Comparison of ENCODE assay signal across 30 cellular contexts in genomic region chr17:35003778-35004177, GRCh38. TPM values are rescaled to one million over a fixed set of nuclear protein-coding genes. Genes with fewer than 3 reads are reported as not detected.
DNase-seq lines count a peak whose midpoint lies in the region; ATAC-seq, FAIRE-seq and TF ChIP-seq lines count a peak whose summit lies in the region.
"Had no signal": no experiment of that assay in that cellular context is flagged by ENCODE, and none has a peak within 500 bp of the region (broad histone marks: within the 10 kb centered on the region; RNA-seq: fewer than 3 reads in every experiment).

No MANE protein-coding gene starts in this region.

- no peaks in the 10 kb centered on the region for H3K27me3 ChIP-seq in naive thymus-derived CD4-positive, alpha-beta T cell (ENCODE audit: control insufficient read depth in 2 of 2, insufficient read depth in 2 of 2, low read length in 2 of 2)
- H3K27me3 ChIP-seq: brain microvascular endothelial cell, gastrocnemius medialis, hepatocyte, neural progenitor cell, right lobe of liver, testis had no signal

- H3K4me3 ChIP-seq in naive thymus-derived CD4-positive, alpha-beta T cell (ENCODE audit: low read length) = no peak overlapping the region
- H3K4me3 ChIP-seq in kidney (ENCODE audit: low read length in 2 of 2) = no peak overlapping the region
- H3K4me3 ChIP-seq: gastrocnemius medialis, hepatocyte, K562, mucosa of descending colon, neural progenitor cell, right lobe of liver, testis had no signal

- peaks cover 0 to 61% (median 14%) of the 10 kb centered on the region in 3 experiments for H3K36me3 ChIP-seq in naive thymus-derived CD4-positive, alpha-beta T cell (ENCODE audit: control insufficient read depth in 2 of 3, insufficient read depth in 3 of 3, low read length in 3 of 3)
- H3K36me3 ChIP-seq in kidney (ENCODE audit: control insufficient read depth in 1 of 2, insufficient read depth in 2 of 2, low read length in 2 of 2) = peaks cover 20 to 28% of the 10 kb centered on the region in 2 donors
- H3K36me3 ChIP-seq: neural progenitor cell had no signal

- H3K27ac Mint-ChIP-seq in activated CD4-positive, alpha-beta memory T cell treated with anti-CD3 and anti-CD28 coated beads for 36 hours = peak overlapping the region; percentile 56
- no peak overlapping the region for H3K27ac Mint-ChIP-seq in activated CD4-positive, alpha-beta memory T cell treated with anti-CD3 and anti-CD28 coated beads, Interleukin-2, amount 10 ng/mL, durations not matched to agents 7 days and 5 days
- H3K27ac Mint-ChIP-seq in activated T-helper 17 cell treated with anti-CD3 and anti-CD28 coated beads, Interleukin-2, amount 50 U/mL, for 72 hours = peak overlapping the region; percentile 36
- H3K27ac Mint-ChIP-seq in naive thymus-derived CD4-positive, alpha-beta T cell = peak overlapping the region in 8 of 9 donors; percentile 13 to 83 (median 49)
- peak overlapping the region; percentile 74 for H3K27ac Mint-ChIP-seq in stimulated activated effector memory CD8-positive, alpha-beta T cell treated with anti-CD3 and anti-CD28 coated beads, Interleukin-12 subunit alpha, Interleukin-12 subunit beta, amount 100 ng/mL, for 72 hours
- H3K27ac Mint-ChIP-seq: activated CD4-positive, alpha-beta T cell treated with anti-CD3 and anti-CD28 coated beads, Interleukin-2, amount 10 ng/mL, durations not matched to agents 24 days and 14 days; neural progenitor cell had no signal

- CTCF ChIA-PET in activated CD4-positive, alpha-beta memory T cell treated with anti-CD3 and anti-CD28 coated beads for 36 hours (lab: Charles Lee) = no interaction called here
- CTCF ChIA-PET in activated CD4-positive, alpha-beta memory T cell treated with anti-CD3 and anti-CD28 coated beads, Interleukin-2, amount 10 ng/mL, durations not matched to agents 7 days and 5 days (lab: Charles Lee) = interaction anchor here (0.6 kb wide), 1 partner anchor 112 kb away, joined by 3 read pairs; no protein-coding TSS in a partner anchor
- CTCF ChIA-PET in naive thymus-derived CD4-positive, alpha-beta T cell (lab: Charles Lee) = no interaction called here

- no peak for TF ChIP-seq CTCF in kidney (IDR thresholded peaks at IDR 0.05; ENCODE audit: borderline replicate concordance, extremely low read depth, insufficient read depth)

- H3K4me1 Mint-ChIP-seq in activated CD4-positive, alpha-beta memory T cell treated with anti-CD3 and anti-CD28 coated beads for 36 hours (ENCODE audit: low read depth) = no peaks in the 10 kb centered on the region
- no peaks in the 10 kb centered on the region for H3K4me1 Mint-ChIP-seq in activated CD4-positive, alpha-beta memory T cell treated with anti-CD3 and anti-CD28 coated beads, Interleukin-2, amount 10 ng/mL, durations not matched to agents 7 days and 5 days
- no peaks in the 10 kb centered on the region for H3K4me1 Mint-ChIP-seq in activated T-helper 17 cell treated with anti-CD3 and anti-CD28 coated beads, Interleukin-2, amount 50 U/mL, for 72 hours
- peaks cover 0 to 9% (median 5%) of the 10 kb centered on the region in 7 donors for H3K4me1 Mint-ChIP-seq in naive thymus-derived CD4-positive, alpha-beta T cell
- no peaks in the 10 kb centered on the region for H3K4me1 Mint-ChIP-seq in stimulated activated effector memory CD8-positive, alpha-beta T cell treated with anti-CD3 and anti-CD28 coated beads, Interleukin-12 subunit alpha, Interleukin-12 subunit beta, amount 100 ng/mL, for 72 hours
- H3K4me1 Mint-ChIP-seq: neural progenitor cell had no signal

- H3K36me3 Mint-ChIP-seq in activated CD4-positive, alpha-beta memory T cell treated with anti-CD3 and anti-CD28 coated beads for 36 hours = peaks cover 43% of the 10 kb centered on the region
- H3K36me3 Mint-ChIP-seq in activated CD4-positive, alpha-beta memory T cell treated with anti-CD3 and anti-CD28 coated beads, Interleukin-2, amount 10 ng/mL, durations not matched to agents 7 days and 5 days (ENCODE audit: low read depth) = peaks cover 42% of the 10 kb centered on the region
- H3K36me3 Mint-ChIP-seq in activated T-helper 17 cell treated with anti-CD3 and anti-CD28 coated beads, Interleukin-2, amount 50 U/mL, for 72 hours (ENCODE audit: low read depth) = peaks cover 96% of the 10 kb centered on the region
- peaks cover 0 to 48% (median 5%) of the 10 kb centered on the region in 5 donors for H3K36me3 Mint-ChIP-seq in naive thymus-derived CD4-positive, alpha-beta T cell
- peaks cover 92% of the 10 kb centered on the region for H3K36me3 Mint-ChIP-seq in stimulated activated effector memory CD8-positive, alpha-beta T cell treated with anti-CD3 and anti-CD28 coated beads, Interleukin-12 subunit alpha, Interleukin-12 subunit beta, amount 100 ng/mL, for 72 hours

- POLR2A ChIA-PET in activated CD4-positive, alpha-beta memory T cell treated with anti-CD3 and anti-CD28 coated beads for 36 hours (lab: Charles Lee) = no interaction called here
- POLR2A ChIA-PET in activated CD4-positive, alpha-beta memory T cell treated with anti-CD3 and anti-CD28 coated beads, Interleukin-2, amount 10 ng/mL, durations not matched to agents 7 days and 5 days (lab: Charles Lee) = interaction anchor here (0.5 to 1.1 kb wide), 2 partner anchors 43 to 86 kb away, joined by 3 to 4 read pairs; no protein-coding TSS in a partner anchor
- POLR2A ChIA-PET in naive thymus-derived CD4-positive, alpha-beta T cell (lab: Charles Lee) = interaction anchor here (1.8 to 2.5 kb wide), 2 partner anchors 12 to 65 kb away, joined by 4 to 8 read pairs; no protein-coding TSS in a partner anchor

- no peaks in the 10 kb centered on the region for H3K4me1 ChIP-seq in naive thymus-derived CD4-positive, alpha-beta T cell (ENCODE audit: control insufficient read depth in 2 of 2, insufficient read depth in 2 of 2, low read length in 2 of 2)
- no peaks in the 10 kb centered on the region for H3K4me1 ChIP-seq in kidney (ENCODE audit: control insufficient read depth in 1 of 2, insufficient read depth in 1 of 2, low read depth in 1 of 2, low read length in 2 of 2)
- H3K4me1 ChIP-seq: gastrocnemius medialis, neural progenitor cell, right lobe of liver had no signal

- H3K4me3 Mint-ChIP-seq in activated CD4-positive, alpha-beta memory T cell treated with anti-CD3 and anti-CD28 coated beads for 36 hours = no peak overlapping the region
- H3K4me3 Mint-ChIP-seq in activated CD4-positive, alpha-beta memory T cell treated with anti-CD3 and anti-CD28 coated beads, Interleukin-2, amount 10 ng/mL, durations not matched to agents 7 days and 5 days = no peak overlapping the region
- no peak overlapping the region for H3K4me3 Mint-ChIP-seq in activated T-helper 17 cell treated with anti-CD3 and anti-CD28 coated beads, Interleukin-2, amount 50 U/mL, for 72 hours
- H3K4me3 Mint-ChIP-seq in naive thymus-derived CD4-positive, alpha-beta T cell = no peak overlapping the region
- no peak overlapping the region for H3K4me3 Mint-ChIP-seq in stimulated activated effector memory CD8-positive, alpha-beta T cell treated with anti-CD3 and anti-CD28 coated beads, Interleukin-12 subunit alpha, Interleukin-12 subunit beta, amount 100 ng/mL, for 72 hours
- H3K4me3 Mint-ChIP-seq: activated CD4-positive, alpha-beta T cell treated with anti-CD3 and anti-CD28 coated beads, Interleukin-2, amount 10 ng/mL, durations not matched to agents 24 days and 14 days; neural progenitor cell had no signal

- DNase-seq in activated CD4-positive, alpha-beta memory T cell treated with anti-CD3 and anti-CD28 coated beads for 36 hours = no peak
- DNase-seq in activated CD4-positive, alpha-beta memory T cell treated with anti-CD3 and anti-CD28 coated beads, Interleukin-2, amount 10 ng/mL, durations not matched to agents 7 days and 5 days = no peak
- DNase-seq in naive thymus-derived CD4-positive, alpha-beta T cell = no peak
- DNase-seq in stimulated activated effector memory CD8-positive, alpha-beta T cell treated with anti-CD3 and anti-CD28 coated beads, Interleukin-12 subunit alpha, Interleukin-12 subunit beta, amount 100 ng/mL, for 72 hours (ENCODE audit: low spot score in 2 of 2) = no peak
- DNase-seq in kidney = no peak
- no peak for DNase-seq in GM19240 (ENCODE audit: insufficient read length, low spot score)
- no peak for DNase-seq in NCI-H510A treated with DMSO at 0.1 percent for 48 hours (lab: John Stamatoyannopoulos, UW)
- DNase-seq: 8988T; activated CD4-positive, alpha-beta T cell treated with anti-CD3 and anti-CD28 coated beads, Interleukin-2, amount 10 ng/mL, durations not matched to agents 24 days and 14 days; activated naive CD4-positive, alpha-beta T cell treated with anti-CD3 and anti-CD28 coated beads, Interleukin-2, amount 50 U/mL, for 16 hours; amniotic stem cell; brain microvascular endothelial cell; cerebellar nuclear complex; dermis blood vessel endothelial cell; DMS79; gastrocnemius medialis; GOT3; mucosa of descending colon; NCI-H1048; NCI-H446; right lobe of liver; SIG-M5; stimulated activated CD4-positive, alpha-beta T cell treated with anti-CD3 and anti-CD28 coated beads, Interleukin-4, amount 100 ng/mL, for 4 hours; T-helper 9 cell; testis had no signal

- intact Hi-C loops in activated CD4-positive, alpha-beta memory T cell treated with anti-CD3 and anti-CD28 coated beads for 36 hours (cut with micrococcal nuclease) = no loop called here
- intact Hi-C loops in naive thymus-derived CD4-positive, alpha-beta T cell (cut with micrococcal nuclease) = no loop called here
- intact Hi-C loops in kidney (cut with DNase I) = no loop called here

- H3K9me3 Mint-ChIP-seq in activated CD4-positive, alpha-beta memory T cell treated with anti-CD3 and anti-CD28 coated beads for 36 hours = no peaks in the 10 kb centered on the region
- H3K9me3 Mint-ChIP-seq in activated CD4-positive, alpha-beta memory T cell treated with anti-CD3 and anti-CD28 coated beads, Interleukin-2, amount 10 ng/mL, durations not matched to agents 7 days and 5 days = no peaks in the 10 kb centered on the region
- H3K9me3 Mint-ChIP-seq in activated T-helper 17 cell treated with anti-CD3 and anti-CD28 coated beads, Interleukin-2, amount 50 U/mL, for 72 hours = no peaks in the 10 kb centered on the region
- H3K9me3 Mint-ChIP-seq in naive thymus-derived CD4-positive, alpha-beta T cell = no peaks in the 10 kb centered on the region
- H3K9me3 Mint-ChIP-seq in stimulated activated effector memory CD8-positive, alpha-beta T cell treated with anti-CD3 and anti-CD28 coated beads, Interleukin-12 subunit alpha, Interleukin-12 subunit beta, amount 100 ng/mL, for 72 hours = no peaks in the 10 kb centered on the region
- H3K9me3 Mint-ChIP-seq: activated CD4-positive, alpha-beta T cell treated with anti-CD3 and anti-CD28 coated beads, Interleukin-2, amount 10 ng/mL, durations not matched to agents 24 days and 14 days; neural progenitor cell had no signal

- no peaks in the 10 kb centered on the region for H3K9me3 ChIP-seq in naive thymus-derived CD4-positive, alpha-beta T cell (ENCODE audit: control insufficient read depth in 2 of 3, low read length in 3 of 3)
- H3K9me3 ChIP-seq in kidney (ENCODE audit: control insufficient read depth in 1 of 2, low read length in 2 of 2) = no peaks in the 10 kb centered on the region
- H3K9me3 ChIP-seq: gastrocnemius medialis, mucosa of descending colon, right lobe of liver, testis had no signal

- no peak overlapping the region for H3K27ac ChIP-seq in naive thymus-derived CD4-positive, alpha-beta T cell (ENCODE audit: low read depth, low read length)
- no peak overlapping the region for H3K27ac ChIP-seq in kidney (ENCODE audit: low read depth in 2 of 2, low read length in 2 of 2)
- H3K27ac ChIP-seq: brain microvascular endothelial cell, gastrocnemius medialis, hepatocyte, neural progenitor cell, right lobe of liver had no signal

- no peaks in the 10 kb centered on the region for H3K27me3 Mint-ChIP-seq in activated CD4-positive, alpha-beta memory T cell treated with anti-CD3 and anti-CD28 coated beads for 36 hours
- H3K27me3 Mint-ChIP-seq in activated CD4-positive, alpha-beta memory T cell treated with anti-CD3 and anti-CD28 coated beads, Interleukin-2, amount 10 ng/mL, durations not matched to agents 7 days and 5 days = no peaks in the 10 kb centered on the region
- H3K27me3 Mint-ChIP-seq in activated T-helper 17 cell treated with anti-CD3 and anti-CD28 coated beads, Interleukin-2, amount 50 U/mL, for 72 hours = no peaks in the 10 kb centered on the region
- H3K27me3 Mint-ChIP-seq in naive thymus-derived CD4-positive, alpha-beta T cell = no peaks in the 10 kb centered on the region
- H3K27me3 Mint-ChIP-seq: activated CD4-positive, alpha-beta T cell treated with anti-CD3 and anti-CD28 coated beads, Interleukin-2, amount 10 ng/mL, durations not matched to agents 24 days and 14 days had no signal

- H3K9ac ChIP-seq in kidney (ENCODE audit: low read length in 2 of 2) = no peak overlapping the region
- H3K9ac ChIP-seq: neural progenitor cell had no signal

- FAIRE-seq in kidney (lab: Jason Lieb, UNC) = no peak
- FAIRE-seq: G401.6, K562 had no signal

- no peak for ATAC-seq in activated T-helper 17 cell treated with anti-CD3 and anti-CD28 coated beads, Interleukin-2, amount 50 U/mL, for 72 hours (replicated peaks)
- no peak for ATAC-seq in naive thymus-derived CD4-positive, alpha-beta T cell
- no peak for ATAC-seq in stimulated activated effector memory CD8-positive, alpha-beta T cell treated with anti-CD3 and anti-CD28 coated beads, Interleukin-12 subunit alpha, Interleukin-12 subunit beta, amount 100 ng/mL, for 72 hours
- ATAC-seq: gastrocnemius medialis, K562, mucosa of descending colon had no signal

RNA-seq across cellular contexts. Expression of gene LIG3, which starts 23.5 kb away (rescaled TPM):
- 10 to 100 TPM; 48.3 to 48.7 TPM for total RNA-seq in activated CD4-positive, alpha-beta memory T cell treated with anti-CD3 and anti-CD28 coated beads for 36 hours
- 10 to 100 TPM; 35.0 to 38.3 TPM for total RNA-seq in activated CD4-positive, alpha-beta memory T cell treated with anti-CD3 and anti-CD28 coated beads, Interleukin-2, amount 10 ng/mL, durations not matched to agents 7 days and 5 days
- 10 to 100 TPM; 52.9 to 54.3 TPM for total RNA-seq in activated T-helper 17 cell treated with anti-CD3 and anti-CD28 coated beads, Interleukin-2, amount 50 U/mL, for 72 hours
- 10 to 100 TPM; 50.2 to 60.3 (median 52.0) TPM for total RNA-seq in naive thymus-derived CD4-positive, alpha-beta T cell
- 10 to 100 TPM; 14.4 to 15.0 TPM for polyA plus RNA-seq in naive thymus-derived CD4-positive, alpha-beta T cell
- total RNA-seq in kidney = 34.1 TPM
- 7.6 TPM for polyA plus RNA-seq in kidney (ENCODE audit: insufficient read depth, low read depth, low replicate concordance)

RNA-seq across cellular contexts. Expression of gene ZNF830, which starts 42.4 kb away (rescaled TPM):
- total RNA-seq in activated CD4-positive, alpha-beta memory T cell treated with anti-CD3 and anti-CD28 coated beads for 36 hours = 10 to 100 TPM; 19.5 to 20.7 TPM
- 10 to 100 TPM; 25.2 to 25.4 TPM for total RNA-seq in activated CD4-positive, alpha-beta memory T cell treated with anti-CD3 and anti-CD28 coated beads, Interleukin-2, amount 10 ng/mL, durations not matched to agents 7 days and 5 days
- 10 to 100 TPM; 20.1 to 23.2 TPM for total RNA-seq in activated T-helper 17 cell treated with anti-CD3 and anti-CD28 coated beads, Interleukin-2, amount 50 U/mL, for 72 hours
- total RNA-seq in naive thymus-derived CD4-positive, alpha-beta T cell = 10 to 100 TPM; 26.9 to 47.3 (median 44.9) TPM
- 10 to 100 TPM; 20.6 to 30.1 TPM for polyA plus RNA-seq in naive thymus-derived CD4-positive, alpha-beta T cell
- 16.8 TPM for total RNA-seq in kidney
- 10.0 TPM for polyA plus RNA-seq in kidney (ENCODE audit: insufficient read depth, low read depth, low replicate concordance)

RNA-seq across cellular contexts. Expression of gene CCT6B, which starts 42.5 kb away (rescaled TPM):
- 1 to 10 TPM; 1.1 to 1.3 TPM for total RNA-seq in activated CD4-positive, alpha-beta memory T cell treated with anti-CD3 and anti-CD28 coated beads for 36 hours
- total RNA-seq in activated CD4-positive, alpha-beta memory T cell treated with anti-CD3 and anti-CD28 coated beads, Interleukin-2, amount 10 ng/mL, durations not matched to agents 7 days and 5 days = 1 to 10 TPM; 1.5 to 1.9 TPM
- 1 to 10 TPM in 1 of 2 donors, under 1 TPM in 1; 0.76 to 1.7 TPM for total RNA-seq in activated T-helper 17 cell treated with anti-CD3 and anti-CD28 coated beads, Interleukin-2, amount 50 U/mL, for 72 hours
- 1 to 10 TPM; 1.6 to 3.8 (median 2.4) TPM for total RNA-seq in naive thymus-derived CD4-positive, alpha-beta T cell
- polyA plus RNA-seq in naive thymus-derived CD4-positive, alpha-beta T cell = 1 to 10 TPM; 1.3 TPM
- 2.5 TPM for total RNA-seq in kidney
- 3.9 TPM for polyA plus RNA-seq in kidney (ENCODE audit: insufficient read depth, low read depth, low replicate concordance)

RNA-seq across cellular contexts. Expression of gene RFFL, which starts 59.7 kb away (rescaled TPM):
- total RNA-seq in activated CD4-positive, alpha-beta memory T cell treated with anti-CD3 and anti-CD28 coated beads for 36 hours = 10 to 100 TPM; 30.5 to 32.8 TPM
- 10 to 100 TPM; 47.3 to 53.9 TPM for total RNA-seq in activated CD4-positive, alpha-beta memory T cell treated with anti-CD3 and anti-CD28 coated beads, Interleukin-2, amount 10 ng/mL, durations not matched to agents 7 days and 5 days
- 10 to 100 TPM; 32.9 to 51.1 TPM for total RNA-seq in activated T-helper 17 cell treated with anti-CD3 and anti-CD28 coated beads, Interleukin-2, amount 50 U/mL, for 72 hours
- total RNA-seq in naive thymus-derived CD4-positive, alpha-beta T cell = 10 to 100 TPM; 45.0 to 74.7 (median 55.7) TPM
- polyA plus RNA-seq in naive thymus-derived CD4-positive, alpha-beta T cell = 10 to 100 TPM; 36.4 to 47.1 TPM
- total RNA-seq in kidney = 29.0 TPM
- 15.7 TPM for polyA plus RNA-seq in kidney (ENCODE audit: insufficient read depth, low read depth, low replicate concordance)
